Comparison of ENCODE assay signal across 31 cellular contexts in genomic region chr2:67898605-67899004, GRCh38.
DNase-seq lines count a peak whose midpoint lies in the region; ATAC-seq and TF ChIP-seq lines count a peak whose summit lies in the region.
"Had no signal": no experiment of that assay in that cellular context is flagged by ENCODE, and none has a peak within 500 bp of the region (broad histone marks: within the 10 kb centered on the region; RNA-seq: fewer than 3 reads in every experiment).

No MANE protein-coding gene starts in this region.

- H3K27me3 Mint-ChIP-seq in nephron (ENCODE audit: low read depth), result peaks cover 7% of the 10 kb centered on the region
- peaks cover 1% of the 10 kb centered on the region for H3K27me3 Mint-ChIP-seq in endothelial cell (ENCODE audit: unreplicated experiment)
- peaks cover 17% of the 10 kb centered on the region for H3K27me3 Mint-ChIP-seq in stimulated activated memory B cell treated with anti-CD40 and anti-IgM and Interleukin-4, amounts not matched to agents 10 μg/mL and 1 μg/mL and 100 μg/mL, for 72 hours

- H3K4me3 ChIP-seq in BLaER1 treated with 17β-estradiol and CSF1 and Interleukin-3, amounts not matched to agents 10 nM and 100 nM, result no peak overlapping the region
- H3K4me3 ChIP-seq in HFF-Myc (replicated peaks; ENCODE audit: low read depth, low read length) (no peak overlapping the region), astrocyte of the spinal cord (ENCODE audit: low read depth, low read length) (no peak overlapping the region)
- H3K4me3 ChIP-seq: adrenal gland, dorsolateral prefrontal cortex, MG63, testis had no signal

- H4K20me1 ChIP-seq in BLaER1 treated with 17β-estradiol and CSF1 and Interleukin-3, amounts not matched to agents 10 nM and 100 nM, result no peaks in the 10 kb centered on the region

- H3K9me3 Mint-ChIP-seq in nephron (peaks cover 5% of the 10 kb centered on the region), endothelial cell (ENCODE audit: unreplicated experiment) (no peaks in the 10 kb centered on the region)
- H3K9me3 Mint-ChIP-seq in stimulated activated memory B cell treated with anti-CD40 and anti-IgM and Interleukin-4, amounts not matched to agents 10 μg/mL and 1 μg/mL and 100 μg/mL, for 72 hours, result peaks cover 3% of the 10 kb centered on the region
- H3K9me3 Mint-ChIP-seq: activated CD4-positive, alpha-beta memory T cell treated with anti-CD3 and anti-CD28 coated beads for 36 hours; stimulated activated naive CD8-positive, alpha-beta T cell treated with anti-CD3 and anti-CD28 coated beads, Interleukin-15, Interleukin-2, amounts not matched to agents 100 ng/mL and 50 ng/mL, for 24 hours had no signal

- H3K4me2 ChIP-seq in BLaER1 treated with 17β-estradiol and CSF1 and Interleukin-3, amounts not matched to agents 10 nM and 100 nM, result peak overlapping the region in 8 of 11 experiments; percentile 19 to 64 (median 40); a peak in 13 of 22 replicates
- H3K4me2 ChIP-seq: SK-N-SH had no signal

- H3K4me3 Mint-ChIP-seq in nephron (no peak overlapping the region), endothelial cell (ENCODE audit: unreplicated experiment) (no peak overlapping the region)
- H3K4me3 Mint-ChIP-seq in stimulated activated memory B cell treated with anti-CD40 and anti-IgM and Interleukin-4, amounts not matched to agents 10 μg/mL and 1 μg/mL and 100 μg/mL, for 72 hours, result no peak overlapping the region
- H3K4me3 Mint-ChIP-seq: activated CD4-positive, alpha-beta memory T cell treated with anti-CD3 and anti-CD28 coated beads for 36 hours; stimulated activated naive CD8-positive, alpha-beta T cell treated with anti-CD3 and anti-CD28 coated beads, Interleukin-15, Interleukin-2, amounts not matched to agents 100 ng/mL and 50 ng/mL, for 24 hours had no signal

- H3K27me3 ChIP-seq in BLaER1 treated with 17β-estradiol and CSF1 and Interleukin-3, amounts not matched to agents 10 nM and 100 nM, result no peaks in the 10 kb centered on the region
- H3K27me3 ChIP-seq: adrenal gland, brain microvascular endothelial cell, MG63, testis had no signal

- DNase-seq in HFF-Myc (ENCODE audit: extremely low read depth, low read depth), result peak; percentile 95
- DNase-seq in astrocyte of the spinal cord (ENCODE audit: low read depth, low spot score), result peak; percentile 7
- no peak for DNase-seq in endothelial cell (ENCODE audit: low spot score)
- no peak for DNase-seq in KG1 (lab: John Stamatoyannopoulos, UW)
- DNase-seq: ACHN; activated CD4-positive, alpha-beta memory T cell treated with anti-CD3 and anti-CD28 coated beads for 36 hours; activated CD4-positive, CD25-positive, alpha-beta regulatory T cell; activated naive CD4-positive, alpha-beta T cell treated with Interleukin-2 at 50 U/mL for 16 hours; adrenal gland; brain microvascular endothelial cell; Caco-2; cerebellar nuclear complex; dorsolateral prefrontal cortex; GDM1; GOT3; hippocampal formation; KBM-7; left cardiac atrium; MG63; NCI-H1105 treated with DMSO at 0.1 percent for 48 hours; NCI-H526; SK-N-SH; stimulated activated CD4-positive, alpha-beta T cell treated with anti-CD3 and anti-CD28 coated beads, Interleukin-1b, Interleukin-23, amount 100 ng/mL, for 48 hours; testis had no signal

- no peak for ATAC-seq in stimulated activated memory B cell treated with anti-CD40 and anti-IgM and Interleukin-4, amounts not matched to agents 10 μg/mL and 1 μg/mL and 100 μg/mL, for 72 hours
- ATAC-seq: left cardiac atrium, Right ventricle myocardium inferior had no signal

- H3K36me3 ChIP-seq in BLaER1 treated with 17β-estradiol and CSF1 and Interleukin-3, amounts not matched to agents 10 nM and 100 nM, result no peaks in the 10 kb centered on the region
- H3K36me3 ChIP-seq: adrenal gland, brain microvascular endothelial cell, MG63 had no signal

- H3K27ac ChIP-seq in BLaER1 treated with 17β-estradiol and CSF1 and Interleukin-3, amounts not matched to agents 10 nM and 100 nM, result no peak overlapping the region
- H3K27ac ChIP-seq: adrenal gland, brain microvascular endothelial cell, C4-2B, dorsolateral prefrontal cortex, parathyroid adenoma, testis had no signal

- peaks cover 0 to 12% (median 0%) of the 10 kb centered on the region in 11 experiments; a peak in 5 of 22 replicates for H3K9me3 ChIP-seq in BLaER1 treated with 17β-estradiol and CSF1 and Interleukin-3, amounts not matched to agents 10 nM and 100 nM (replicated peaks in 1 of 11)
- H3K9me3 ChIP-seq: adrenal gland, SK-N-SH, testis had no signal

- H3K4me1 Mint-ChIP-seq in nephron (peaks cover 45% of the 10 kb centered on the region), endothelial cell (ENCODE audit: unreplicated experiment) (peaks cover 39% of the 10 kb centered on the region)
- H3K4me1 Mint-ChIP-seq in stimulated activated memory B cell treated with anti-CD40 and anti-IgM and Interleukin-4, amounts not matched to agents 10 μg/mL and 1 μg/mL and 100 μg/mL, for 72 hours, result no peaks in the 10 kb centered on the region

- no peak for TF ChIP-seq CTCF in HFF-Myc (IDR thresholded peaks at IDR 0.05; ENCODE audit: low read depth, low read length, missing control alignments)
- no peak for TF ChIP-seq CTCF in astrocyte of the spinal cord (IDR thresholded peaks at IDR 0.05; ENCODE audit: low read depth, low read length)
- no peak for TF ChIP-seq CTCF in nephron (IDR thresholded peaks at IDR 0.05; ENCODE audit: unreplicated experiment in 3 of 3)
- no peak for TF ChIP-seq CTCF in endothelial cell (IDR thresholded peaks at IDR 0.05; ENCODE audit: unreplicated experiment)

- peaks cover 5% of the 10 kb centered on the region for H3K36me3 Mint-ChIP-seq in nephron (ENCODE audit: low read depth)
- peaks cover 8% of the 10 kb centered on the region for H3K36me3 Mint-ChIP-seq in endothelial cell (ENCODE audit: low read depth, unreplicated experiment)
- H3K36me3 Mint-ChIP-seq in stimulated activated memory B cell treated with anti-CD40 and anti-IgM and Interleukin-4, amounts not matched to agents 10 μg/mL and 1 μg/mL and 100 μg/mL, for 72 hours, result no peaks in the 10 kb centered on the region
- H3K36me3 Mint-ChIP-seq: activated CD4-positive, alpha-beta memory T cell treated with anti-CD3 and anti-CD28 coated beads for 36 hours had no signal

- peaks cover 0 to 16% (median 10%) of the 10 kb centered on the region in 10 experiments; a peak in 13 of 20 replicates for H3K4me1 ChIP-seq in BLaER1 treated with 17β-estradiol and CSF1 and Interleukin-3, amounts not matched to agents 10 nM and 100 nM
- H3K4me1 ChIP-seq: adrenal gland, testis had no signal

- in situ Hi-C loops in astrocyte of the spinal cord (cut with HindIII; ENCODE audit: low sequenced_read_pairs), result no loop called here

- H3K27ac Mint-ChIP-seq in nephron (peak overlapping the region; percentile 8 to 81 (median 65)), endothelial cell (ENCODE audit: unreplicated experiment) (no peak overlapping the region)
- no peak overlapping the region for H3K27ac Mint-ChIP-seq in stimulated activated memory B cell treated with anti-CD40 and anti-IgM and Interleukin-4, amounts not matched to agents 10 μg/mL and 1 μg/mL and 100 μg/mL, for 72 hours
- H3K27ac Mint-ChIP-seq: activated CD4-positive, alpha-beta memory T cell treated with anti-CD3 and anti-CD28 coated beads for 36 hours; stimulated activated naive CD8-positive, alpha-beta T cell treated with anti-CD3 and anti-CD28 coated beads, Interleukin-15, Interleukin-2, amounts not matched to agents 100 ng/mL and 50 ng/mL, for 24 hours had no signal

- H3K9ac ChIP-seq in BLaER1 treated with 17β-estradiol and CSF1 and Interleukin-3, amounts not matched to agents 10 nM and 100 nM, result no peak overlapping the region
- H3K9ac ChIP-seq: parathyroid adenoma, SK-N-SH had no signal

Comparison
In these comparisons a context has a peak if more than half of its experiments do, and no peak if none do; other contexts are left out.
1. DNase-seq: peak in HFF-Myc (single experiment) and astrocyte of the spinal cord (single experiment); none in endothelial cell (single experiment) and KG1 (single experiment).
2. H3K27ac Mint-ChIP-seq: peak in nephron (3 of 3); none in endothelial cell (single experiment) and stimulated activated memory B cell treated with anti-CD40 and anti-IgM and Interleukin-4, amounts not matched to agents 10 μg/mL and 1 μg/mL and 100 μg/mL, for 72 hours (single experiment).